Comparison of ENCODE assay signal across 8 cellular contexts in genomic region chr22:32265882-32266767, GRCh38. TPM values are rescaled to one million over a fixed set of nuclear protein-coding genes. Genes with fewer than 3 reads are reported as not detected.
A peak's percentile ranks its signal among the peaks of the same experiment; 100 is the strongest.
DNase-seq lines count a peak whose midpoint lies in the region; ATAC-seq, FAIRE-seq and TF ChIP-seq lines count a peak whose summit lies in the region.

No MANE protein-coding gene starts in this region.

- no peak overlapping the region for H2AFZ ChIP-seq in parathyroid adenoma

- FAIRE-seq in frontal cortex (lab: Jason Lieb, UNC), result no peak

- WGBS in transverse colon (ENCODE audit: low coverage in 1 of 2), 2 donors, result 28 to 39% methylated on average over 7 to 10 of the region's 10 CpGs

- POLR2A ChIA-PET in RWPE1 (lab: Yijun Ruan, JAX; ENCODE audit: low non-redundant PET), result no interaction called here

- in situ Hi-C loops in transverse colon (cut with MboI; ENCODE audit: low pct_ligation_motif_present in 1 of 4, low pct_unique_long_range_greater_than_20kb in 1 of 4, low sequenced_read_pairs in 3 of 4), result loop anchor here in 3 of 4 donors (10.0 to 25.0 kb wide), 4 partner anchors 161 to 479 kb away; no protein-coding TSS in a partner anchor

- no peak for TF ChIP-seq EP300 in transverse colon (IDR thresholded peaks at IDR 0.05; ENCODE audit: low read depth)

- H3K79me2 ChIP-seq in parathyroid adenoma, result no peaks in the 10 kb centered on the region

- H3K9me3 ChIP-seq in parathyroid adenoma (ENCODE audit: control insufficient read depth, low read length) (no peaks in the 10 kb centered on the region), transverse colon (no peaks in the 10 kb centered on the region)

- TF ChIP-seq POLR2A in transverse colon (IDR thresholded peaks at IDR 0.05), result no peak

- H3K27ac ChIP-seq in RWPE1 (no peak overlapping the region), parathyroid adenoma (no peak overlapping the region), transverse colon (peak overlapping the region in 1 of 4 donors; percentile 44)

- H3K4me1 ChIP-seq in parathyroid adenoma (no peaks in the 10 kb centered on the region), transverse colon (peaks cover 0 to 8% (median 0%) of the 10 kb centered on the region in 4 donors)

- DNase-seq in DMS 273 treated with DMSO at 0.1 percent for 48 hours (lab: John Stamatoyannopoulos, UW) (peak; percentile 38), Kasumi-1 (lab: John Stamatoyannopoulos, UW) (peak; percentile 74 to 87), RWPE1 (ENCODE audit: low spot score) (peak; percentile 60), frontal cortex (ENCODE audit: low spot score in 2 of 2) (peak; percentile 37 to 69), transverse colon (peak; percentile 66)
- DNase-seq in activated T-helper 9 cell treated with anti-CD3 and anti-CD28 coated beads, Interleukin-2, amount 50 U/mL, for 16 hours (ENCODE audit: low read depth), result peak; percentile 61

- no peak overlapping the region for H3K9ac ChIP-seq in parathyroid adenoma

- TF ChIP-seq CTCF in RWPE1 (conservative IDR thresholded peaks at IDR 0.05; ENCODE audit: low read depth) (peak; percentile 89), parathyroid adenoma (IDR thresholded peaks at IDR 0.05) (peak; percentile 60), transverse colon (IDR thresholded peaks at IDR 0.05) (peak; percentile 72 to 81 (median 76))

- ATAC-seq in HG03342 (IDR thresholded peaks at IDR 0.05; ENCODE audit: unreplicated experiment), result no peak

- CTCF ChIA-PET in RWPE1 (lab: Yijun Ruan, JAX), result interaction anchor here (0.6 to 1.7 kb wide), 11 partner anchors 10 to 296 kb away, joined by 3 to 6 read pairs (median 3); no protein-coding TSS in a partner anchor

- peak overlapping the region; percentile 39 for H3K4me2 ChIP-seq in parathyroid adenoma (ENCODE audit: low read length)

- H3K4me3 ChIP-seq in parathyroid adenoma (ENCODE audit: low read depth, low read length) (no peak overlapping the region), transverse colon (peak overlapping the region in 1 of 4 donors; percentile 12)

- intact Hi-C loops in transverse colon (cut with DNase I; ENCODE audit: low total_unique reads), result loop anchor here (10.0 kb wide), 1 partner anchor 291 kb away; no protein-coding TSS in a partner anchor

- no peaks in the 10 kb centered on the region for H3K36me3 ChIP-seq in parathyroid adenoma (ENCODE audit: control insufficient read depth, insufficient read depth, low read length)
- no peaks in the 10 kb centered on the region for H3K36me3 ChIP-seq in transverse colon

- no peaks in the 10 kb centered on the region for H3K27me3 ChIP-seq in parathyroid adenoma (ENCODE audit: control insufficient read depth, insufficient read depth, low read length)
- no peaks in the 10 kb centered on the region for H3K27me3 ChIP-seq in transverse colon

RNA-seq across cellular contexts. Expression of gene SLC5A4, which starts 11.0 kb away (rescaled TPM):
- not detected for total RNA-seq in frontal cortex
- total RNA-seq in transverse colon, result under 1 TPM in 1 of 4 donors, not detected in 3; 0.41 TPM
